Comparison of ENCODE assay signal across 16 cellular contexts in the genomic region with DNA sequence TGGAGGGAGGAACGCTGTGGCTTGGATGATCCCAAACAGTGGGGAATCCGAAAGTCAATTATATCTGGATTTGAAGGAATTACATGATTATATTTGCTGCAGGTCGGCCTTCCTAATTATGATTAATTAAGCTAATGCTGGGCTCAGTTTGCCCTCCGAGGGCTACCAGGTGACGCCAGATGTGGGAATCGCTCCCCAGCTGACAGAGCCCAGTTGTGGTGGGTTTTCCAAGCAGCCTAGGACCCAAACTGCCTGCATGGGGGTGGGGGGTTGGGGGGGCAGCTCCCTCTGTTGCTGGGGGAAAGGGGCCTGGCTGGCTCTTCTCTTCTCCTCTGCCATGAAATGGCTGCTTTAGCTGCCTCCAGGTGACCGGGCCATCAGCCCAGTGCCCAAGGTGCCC.
"Had no signal": no experiment of that assay in that cellular context is flagged by ENCODE, and none has a peak within 500 bp of the region (broad histone marks: within the 10 kb centered on the region; RNA-seq: fewer than 3 reads in every experiment).

No MANE protein-coding gene starts in this region.

- H3K27ac Mint-ChIP-seq: activated naive CD4-positive, alpha-beta T cell treated with anti-CD3 and anti-CD28 coated beads, Interleukin-2, amount 10 ng/mL, durations not matched to agents 7 days and 5 days; type B pancreatic cell had no signal

- H3K4me3 Mint-ChIP-seq: activated naive CD4-positive, alpha-beta T cell treated with anti-CD3 and anti-CD28 coated beads, Interleukin-2, amount 10 ng/mL, durations not matched to agents 7 days and 5 days; type B pancreatic cell had no signal

- H3K4me2 ChIP-seq: smooth muscle cell had no signal

- H3K27ac ChIP-seq: body of pancreas, cardiac muscle cell, heart left ventricle, sigmoid colon, thoracic aorta had no signal

- FAIRE-seq: endometrium, islet of Langerhans had no signal

- H3K27me3 ChIP-seq: body of pancreas, cardiac muscle cell had no signal

- H3K4me1 ChIP-seq: body of pancreas, heart left ventricle, sigmoid colon had no signal

- ATAC-seq: body of pancreas, heart left ventricle had no signal

- H3K36me3 Mint-ChIP-seq: activated naive CD4-positive, alpha-beta T cell treated with anti-CD3 and anti-CD28 coated beads, Interleukin-2, amount 10 ng/mL, durations not matched to agents 7 days and 5 days; type B pancreatic cell had no signal

- H3K4me3 ChIP-seq: body of pancreas, cardiac muscle cell, heart left ventricle, sigmoid colon, smooth muscle cell, thoracic aorta had no signal

- H3K9me3 Mint-ChIP-seq: activated naive CD4-positive, alpha-beta T cell treated with anti-CD3 and anti-CD28 coated beads, Interleukin-2, amount 10 ng/mL, durations not matched to agents 7 days and 5 days; type B pancreatic cell had no signal

- H3K9me3 ChIP-seq: body of pancreas, heart left ventricle, sigmoid colon, thoracic aorta had no signal

- H3K36me3 ChIP-seq: cardiac muscle cell, heart left ventricle, sigmoid colon, thoracic aorta had no signal

- DNase-seq: activated naive CD4-positive, alpha-beta T cell treated with anti-CD3 and anti-CD28 coated beads, Interleukin-2, amount 10 ng/mL, durations not matched to agents 7 days and 5 days; activated T-cell treated with anti-CD3 and anti-CD28 coated beads, Interleukin-2, amount 50 U/mL, for 48 hours; body of pancreas; cortex of kidney; occipital lobe; sigmoid colon; stimulated activated CD4-positive, alpha-beta T cell treated with anti-CD3 and anti-CD28 coated beads, Interleukin-15, amount 100 ng/mL, for 24 hours; stimulated activated naive CD4-positive, alpha-beta T cell; T-helper 9 cell had no signal
